ENCODE assay signal across 1 cellular context in the genomic region with DNA sequence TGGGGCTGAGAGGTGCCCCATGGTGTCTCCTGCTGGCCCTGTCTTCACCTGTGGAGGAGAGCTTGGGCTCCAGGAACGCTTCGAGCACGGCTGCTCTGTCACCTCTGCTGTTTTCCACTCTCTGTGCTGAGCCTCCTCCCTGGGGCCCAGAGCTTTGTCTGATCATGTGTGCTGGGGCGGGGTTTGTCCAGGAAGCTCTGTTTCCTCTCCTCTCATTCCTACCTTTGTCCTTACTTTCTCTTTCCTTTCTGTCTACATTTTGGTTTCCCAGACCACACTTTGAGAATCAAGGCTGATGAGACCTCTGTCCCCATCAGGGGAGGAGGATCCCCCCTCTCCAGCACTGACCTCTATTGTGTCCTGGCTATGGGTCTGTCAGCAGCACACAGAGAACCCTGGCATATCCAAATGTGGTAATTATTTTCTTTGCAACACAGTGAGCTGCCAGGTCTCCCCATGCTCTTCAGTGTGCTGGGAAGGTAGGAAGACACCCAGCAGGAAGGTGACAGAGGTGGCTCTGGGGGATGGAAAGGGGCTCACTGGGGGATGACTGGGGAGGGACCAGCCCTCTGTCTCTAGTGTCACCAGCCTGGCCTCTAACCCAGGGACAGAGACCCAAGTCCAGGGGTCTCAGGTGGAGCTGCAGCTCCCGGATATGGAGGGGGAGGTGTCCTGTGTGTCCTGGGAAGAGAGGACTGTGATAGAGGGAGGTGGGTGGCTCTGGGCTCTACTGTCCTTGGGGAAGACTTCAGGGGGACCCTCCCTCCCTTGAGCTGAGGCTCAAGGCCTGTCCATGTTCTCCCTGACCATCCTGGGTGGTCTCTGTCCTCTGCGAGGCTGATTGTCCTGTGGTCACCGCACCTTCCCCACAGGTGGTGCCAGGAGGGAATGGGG.
TF ChIP-seq lines count a peak whose summit lies in the region.

A gene (minus strand): TSS at position 128 of the 894 bp plus-strand sequence. CDS start 107 bp downstream, at position 21.

TF ChIP-seq in HepG2, 621 proteins besides CTCF, POLR2A, EP300 and RAD21 (continues in another document):
- TF ChIP-seq, protein P1, sequence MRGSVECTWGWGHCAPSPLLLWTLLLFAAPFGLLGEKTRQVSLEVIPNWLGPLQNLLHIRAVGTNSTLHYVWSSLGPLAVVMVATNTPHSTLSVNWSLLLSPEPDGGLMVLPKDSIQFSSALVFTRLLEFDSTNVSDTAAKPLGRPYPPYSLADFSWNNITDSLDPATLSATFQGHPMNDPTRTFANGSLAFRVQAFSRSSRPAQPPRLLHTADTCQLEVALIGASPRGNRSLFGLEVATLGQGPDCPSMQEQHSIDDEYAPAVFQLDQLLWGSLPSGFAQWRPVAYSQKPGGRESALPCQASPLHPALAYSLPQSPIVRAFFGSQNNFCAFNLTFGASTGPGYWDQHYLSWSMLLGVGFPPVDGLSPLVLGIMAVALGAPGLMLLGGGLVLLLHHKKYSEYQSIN (CRISPR knock-in tag; IDR thresholded peaks at IDR 0.05; ENCODE audit: borderline replicate concordance), result no peak
- TF ChIP-seq ELF4 (CRISPR knock-in tag; IDR thresholded peaks at IDR 0.05; ENCODE audit: borderline replicate concordance) (no peak), ZMAT3 (CRISPR knock-in tag; conservative IDR thresholded peaks at IDR 0.05) (no peak), ZNF333 (CRISPR knock-in tag; IDR thresholded peaks at IDR 0.05; ENCODE audit: borderline replicate concordance) (0 out of 2 replicates have a peak, but pooled peaks have one; percentile 34), IRF2 (CRISPR knock-in tag; IDR thresholded peaks at IDR 0.05) (peak; percentile 58), ZBTB7A (CRISPR knock-in tag; IDR thresholded peaks at IDR 0.05) (no peak), ZNF431 (CRISPR knock-in tag; IDR thresholded peaks at IDR 0.05; ENCODE audit: borderline replicate concordance, low read depth) (0 out of 2 replicates have a peak, but pooled peaks have one; percentile 69), ZNF678 (CRISPR knock-in tag; IDR thresholded peaks at IDR 0.05) (no peak), KDM5A (IDR thresholded peaks at IDR 0.05; ENCODE audit: borderline replicate concordance, low read length) (no peak), ZFY (CRISPR knock-in tag; IDR thresholded peaks at IDR 0.05) (peak; percentile 4; the same call in 1 of the 2 replicates), ZNF660 (CRISPR knock-in tag; IDR thresholded peaks at IDR 0.05; ENCODE audit: borderline replicate concordance, low read depth) (no peak), ZNF652 (CRISPR knock-in tag; IDR thresholded peaks at IDR 0.05; ENCODE audit: borderline replicate concordance, low read depth) (no peak), IRX3 (CRISPR knock-in tag; IDR thresholded peaks at IDR 0.05; ENCODE audit: borderline replicate concordance, low read depth) (0 out of 2 replicates have a peak, but pooled peaks have one; percentile 58), ATM (IDR thresholded peaks at IDR 0.05; ENCODE audit: borderline replicate concordance) (no peak), NFIB (CRISPR knock-in tag; IDR thresholded peaks at IDR 0.05; ENCODE audit: borderline replicate concordance) (no peak), ZSCAN20 (CRISPR knock-in tag; IDR thresholded peaks at IDR 0.05; ENCODE audit: borderline replicate concordance) (no peak), ZNF207 (IDR thresholded peaks at IDR 0.05; ENCODE audit: borderline replicate concordance) (no peak), ZNF569 (CRISPR knock-in tag; IDR thresholded peaks at IDR 0.05; ENCODE audit: borderline replicate concordance) (no peak), TCF7L2 (IDR thresholded peaks at IDR 0.05; ENCODE audit: low read depth, low read length) (no peak), ZNF552 (CRISPR knock-in tag; IDR thresholded peaks at IDR 0.05; ENCODE audit: borderline replicate concordance) (no peak), ZNF33B (CRISPR knock-in tag; IDR thresholded peaks at IDR 0.05) (no peak; the same call in 1 of the 2 replicates), ZNF282 (IDR thresholded peaks at IDR 0.05; ENCODE audit: partially characterized antibody) (no peak), GATAD1 (CRISPR knock-in tag; IDR thresholded peaks at IDR 0.05) (no peak; the same call in 1 of the 2 replicates), CHD4 (IDR thresholded peaks at IDR 0.05; ENCODE audit: borderline replicate concordance, low read length) (no peak), KLF12 (CRISPR knock-in tag; IDR thresholded peaks at IDR 0.05; ENCODE audit: borderline replicate concordance) (no peak), HOXA3 (CRISPR knock-in tag; IDR thresholded peaks at IDR 0.05) (no peak), PHF5A (CRISPR knock-in tag; IDR thresholded peaks at IDR 0.05; ENCODE audit: low read depth, unreplicated experiment) (peak; percentile 51), SMAD1 (CRISPR knock-in tag; IDR thresholded peaks at IDR 0.05; ENCODE audit: borderline replicate concordance, low read depth) (no peak), ZKSCAN5 (CRISPR knock-in tag; IDR thresholded peaks at IDR 0.05) (peak; percentile 88)
- TF ChIP-seq, protein P2, sequence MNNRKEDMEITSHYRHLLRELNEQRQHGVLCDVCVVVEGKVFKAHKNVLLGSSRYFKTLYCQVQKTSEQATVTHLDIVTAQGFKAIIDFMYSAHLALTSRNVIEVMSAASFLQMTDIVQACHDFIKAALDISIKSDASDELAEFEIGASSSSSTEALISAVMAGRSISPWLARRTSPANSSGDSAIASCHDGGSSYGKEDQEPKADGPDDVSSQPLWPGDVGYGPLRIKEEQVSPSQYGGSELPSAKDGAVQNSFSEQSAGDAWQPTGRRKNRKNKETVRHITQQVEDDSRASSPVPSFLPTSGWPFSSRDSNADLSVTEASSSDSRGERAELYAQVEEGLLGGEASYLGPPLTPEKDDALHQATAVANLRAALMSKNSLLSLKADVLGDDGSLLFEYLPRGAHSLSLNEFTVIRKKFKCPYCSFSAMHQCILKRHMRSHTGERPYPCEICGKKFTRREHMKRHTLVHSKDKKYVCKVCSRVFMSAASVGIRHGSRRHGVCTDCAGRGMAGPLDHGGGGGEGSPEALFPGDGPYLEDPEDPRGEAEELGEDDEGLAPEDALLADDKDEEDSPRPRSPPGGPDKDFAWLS (CRISPR knock-in tag; IDR thresholded peaks at IDR 0.05; ENCODE audit: borderline replicate concordance), result no peak
- TF ChIP-seq, protein P3, sequence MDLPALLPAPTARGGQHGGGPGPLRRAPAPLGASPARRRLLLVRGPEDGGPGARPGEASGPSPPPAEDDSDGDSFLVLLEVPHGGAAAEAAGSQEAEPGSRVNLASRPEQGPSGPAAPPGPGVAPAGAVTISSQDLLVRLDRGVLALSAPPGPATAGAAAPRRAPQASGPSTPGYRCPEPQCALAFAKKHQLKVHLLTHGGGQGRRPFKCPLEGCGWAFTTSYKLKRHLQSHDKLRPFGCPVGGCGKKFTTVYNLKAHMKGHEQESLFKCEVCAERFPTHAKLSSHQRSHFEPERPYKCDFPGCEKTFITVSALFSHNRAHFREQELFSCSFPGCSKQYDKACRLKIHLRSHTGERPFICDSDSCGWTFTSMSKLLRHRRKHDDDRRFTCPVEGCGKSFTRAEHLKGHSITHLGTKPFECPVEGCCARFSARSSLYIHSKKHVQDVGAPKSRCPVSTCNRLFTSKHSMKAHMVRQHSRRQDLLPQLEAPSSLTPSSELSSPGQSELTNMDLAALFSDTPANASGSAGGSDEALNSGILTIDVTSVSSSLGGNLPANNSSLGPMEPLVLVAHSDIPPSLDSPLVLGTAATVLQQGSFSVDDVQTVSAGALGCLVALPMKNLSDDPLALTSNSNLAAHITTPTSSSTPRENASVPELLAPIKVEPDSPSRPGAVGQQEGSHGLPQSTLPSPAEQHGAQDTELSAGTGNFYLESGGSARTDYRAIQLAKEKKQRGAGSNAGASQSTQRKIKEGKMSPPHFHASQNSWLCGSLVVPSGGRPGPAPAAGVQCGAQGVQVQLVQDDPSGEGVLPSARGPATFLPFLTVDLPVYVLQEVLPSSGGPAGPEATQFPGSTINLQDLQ (CRISPR knock-in tag; IDR thresholded peaks at IDR 0.05), result no peak
- TF ChIP-seq, protein P4, sequence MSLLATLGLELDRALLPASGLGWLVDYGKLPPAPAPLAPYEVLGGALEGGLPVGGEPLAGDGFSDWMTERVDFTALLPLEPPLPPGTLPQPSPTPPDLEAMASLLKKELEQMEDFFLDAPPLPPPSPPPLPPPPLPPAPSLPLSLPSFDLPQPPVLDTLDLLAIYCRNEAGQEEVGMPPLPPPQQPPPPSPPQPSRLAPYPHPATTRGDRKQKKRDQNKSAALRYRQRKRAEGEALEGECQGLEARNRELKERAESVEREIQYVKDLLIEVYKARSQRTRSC (CRISPR knock-in tag; IDR thresholded peaks at IDR 0.05; ENCODE audit: low read depth), result no peak
- TF ChIP-seq, protein P5, sequence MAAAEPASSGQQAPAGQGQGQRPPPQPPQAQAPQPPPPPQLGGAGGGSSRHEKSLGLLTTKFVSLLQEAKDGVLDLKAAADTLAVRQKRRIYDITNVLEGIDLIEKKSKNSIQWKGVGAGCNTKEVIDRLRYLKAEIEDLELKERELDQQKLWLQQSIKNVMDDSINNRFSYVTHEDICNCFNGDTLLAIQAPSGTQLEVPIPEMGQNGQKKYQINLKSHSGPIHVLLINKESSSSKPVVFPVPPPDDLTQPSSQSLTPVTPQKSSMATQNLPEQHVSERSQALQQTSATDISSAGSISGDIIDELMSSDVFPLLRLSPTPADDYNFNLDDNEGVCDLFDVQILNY (CRISPR knock-in tag; conservative IDR thresholded peaks at IDR 0.05), result no peak
- TF ChIP-seq, protein P6, sequence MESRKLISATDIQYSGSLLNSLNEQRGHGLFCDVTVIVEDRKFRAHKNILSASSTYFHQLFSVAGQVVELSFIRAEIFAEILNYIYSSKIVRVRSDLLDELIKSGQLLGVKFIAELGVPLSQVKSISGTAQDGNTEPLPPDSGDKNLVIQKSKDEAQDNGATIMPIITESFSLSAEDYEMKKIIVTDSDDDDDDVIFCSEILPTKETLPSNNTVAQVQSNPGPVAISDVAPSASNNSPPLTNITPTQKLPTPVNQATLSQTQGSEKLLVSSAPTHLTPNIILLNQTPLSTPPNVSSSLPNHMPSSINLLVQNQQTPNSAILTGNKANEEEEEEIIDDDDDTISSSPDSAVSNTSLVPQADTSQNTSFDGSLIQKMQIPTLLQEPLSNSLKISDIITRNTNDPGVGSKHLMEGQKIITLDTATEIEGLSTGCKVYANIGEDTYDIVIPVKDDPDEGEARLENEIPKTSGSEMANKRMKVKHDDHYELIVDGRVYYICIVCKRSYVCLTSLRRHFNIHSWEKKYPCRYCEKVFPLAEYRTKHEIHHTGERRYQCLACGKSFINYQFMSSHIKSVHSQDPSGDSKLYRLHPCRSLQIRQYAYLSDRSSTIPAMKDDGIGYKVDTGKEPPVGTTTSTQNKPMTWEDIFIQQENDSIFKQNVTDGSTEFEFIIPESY (CRISPR knock-in tag; IDR thresholded peaks at IDR 0.05), result no peak
- TF ChIP-seq, protein P7, sequence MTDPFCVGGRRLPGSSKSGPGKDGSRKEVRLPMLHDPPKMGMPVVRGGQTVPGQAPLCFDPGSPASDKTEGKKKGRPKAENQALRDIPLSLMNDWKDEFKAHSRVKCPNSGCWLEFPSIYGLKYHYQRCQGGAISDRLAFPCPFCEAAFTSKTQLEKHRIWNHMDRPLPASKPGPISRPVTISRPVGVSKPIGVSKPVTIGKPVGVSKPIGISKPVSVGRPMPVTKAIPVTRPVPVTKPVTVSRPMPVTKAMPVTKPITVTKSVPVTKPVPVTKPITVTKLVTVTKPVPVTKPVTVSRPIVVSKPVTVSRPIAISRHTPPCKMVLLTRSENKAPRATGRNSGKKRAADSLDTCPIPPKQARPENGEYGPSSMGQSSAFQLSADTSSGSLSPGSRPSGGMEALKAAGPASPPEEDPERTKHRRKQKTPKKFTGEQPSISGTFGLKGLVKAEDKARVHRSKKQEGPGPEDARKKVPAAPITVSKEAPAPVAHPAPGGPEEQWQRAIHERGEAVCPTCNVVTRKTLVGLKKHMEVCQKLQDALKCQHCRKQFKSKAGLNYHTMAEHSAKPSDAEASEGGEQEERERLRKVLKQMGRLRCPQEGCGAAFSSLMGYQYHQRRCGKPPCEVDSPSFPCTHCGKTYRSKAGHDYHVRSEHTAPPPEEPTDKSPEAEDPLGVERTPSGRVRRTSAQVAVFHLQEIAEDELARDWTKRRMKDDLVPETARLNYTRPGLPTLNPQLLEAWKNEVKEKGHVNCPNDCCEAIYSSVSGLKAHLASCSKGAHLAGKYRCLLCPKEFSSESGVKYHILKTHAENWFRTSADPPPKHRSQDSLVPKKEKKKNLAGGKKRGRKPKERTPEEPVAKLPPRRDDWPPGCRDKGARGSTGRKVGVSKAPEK (CRISPR knock-in tag; IDR thresholded peaks at IDR 0.05; ENCODE audit: borderline replicate concordance), result no peak
- TF ChIP-seq, protein P8, sequence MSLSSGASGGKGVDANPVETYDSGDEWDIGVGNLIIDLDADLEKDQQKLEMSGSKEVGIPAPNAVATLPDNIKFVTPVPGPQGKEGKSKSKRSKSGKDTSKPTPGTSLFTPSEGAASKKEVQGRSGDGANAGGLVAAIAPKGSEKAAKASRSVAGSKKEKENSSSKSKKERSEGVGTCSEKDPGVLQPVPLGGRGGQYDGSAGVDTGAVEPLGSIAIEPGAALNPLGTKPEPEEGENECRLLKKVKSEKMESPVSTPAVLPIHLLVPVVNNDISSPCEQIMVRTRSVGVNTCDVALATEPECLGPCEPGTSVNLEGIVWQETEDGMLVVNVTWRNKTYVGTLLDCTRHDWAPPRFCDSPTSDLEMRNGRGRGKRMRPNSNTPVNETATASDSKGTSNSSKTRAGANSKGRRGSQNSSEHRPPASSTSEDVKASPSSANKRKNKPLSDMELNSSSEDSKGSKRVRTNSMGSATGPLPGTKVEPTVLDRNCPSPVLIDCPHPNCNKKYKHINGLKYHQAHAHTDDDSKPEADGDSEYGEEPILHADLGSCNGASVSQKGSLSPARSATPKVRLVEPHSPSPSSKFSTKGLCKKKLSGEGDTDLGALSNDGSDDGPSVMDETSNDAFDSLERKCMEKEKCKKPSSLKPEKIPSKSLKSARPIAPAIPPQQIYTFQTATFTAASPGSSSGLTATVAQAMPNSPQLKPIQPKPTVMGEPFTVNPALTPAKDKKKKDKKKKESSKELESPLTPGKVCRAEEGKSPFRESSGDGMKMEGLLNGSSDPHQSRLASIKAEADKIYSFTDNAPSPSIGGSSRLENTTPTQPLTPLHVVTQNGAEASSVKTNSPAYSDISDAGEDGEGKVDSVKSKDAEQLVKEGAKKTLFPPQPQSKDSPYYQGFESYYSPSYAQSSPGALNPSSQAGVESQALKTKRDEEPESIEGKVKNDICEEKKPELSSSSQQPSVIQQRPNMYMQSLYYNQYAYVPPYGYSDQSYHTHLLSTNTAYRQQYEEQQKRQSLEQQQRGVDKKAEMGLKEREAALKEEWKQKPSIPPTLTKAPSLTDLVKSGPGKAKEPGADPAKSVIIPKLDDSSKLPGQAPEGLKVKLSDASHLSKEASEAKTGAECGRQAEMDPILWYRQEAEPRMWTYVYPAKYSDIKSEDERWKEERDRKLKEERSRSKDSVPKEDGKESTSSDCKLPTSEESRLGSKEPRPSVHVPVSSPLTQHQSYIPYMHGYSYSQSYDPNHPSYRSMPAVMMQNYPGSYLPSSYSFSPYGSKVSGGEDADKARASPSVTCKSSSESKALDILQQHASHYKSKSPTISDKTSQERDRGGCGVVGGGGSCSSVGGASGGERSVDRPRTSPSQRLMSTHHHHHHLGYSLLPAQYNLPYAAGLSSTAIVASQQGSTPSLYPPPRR (CRISPR knock-in tag; IDR thresholded peaks at IDR 0.05; ENCODE audit: borderline replicate concordance), result peak; percentile 34; the same call in 1 of the 2 replicates
- TF ChIP-seq, protein P9, sequence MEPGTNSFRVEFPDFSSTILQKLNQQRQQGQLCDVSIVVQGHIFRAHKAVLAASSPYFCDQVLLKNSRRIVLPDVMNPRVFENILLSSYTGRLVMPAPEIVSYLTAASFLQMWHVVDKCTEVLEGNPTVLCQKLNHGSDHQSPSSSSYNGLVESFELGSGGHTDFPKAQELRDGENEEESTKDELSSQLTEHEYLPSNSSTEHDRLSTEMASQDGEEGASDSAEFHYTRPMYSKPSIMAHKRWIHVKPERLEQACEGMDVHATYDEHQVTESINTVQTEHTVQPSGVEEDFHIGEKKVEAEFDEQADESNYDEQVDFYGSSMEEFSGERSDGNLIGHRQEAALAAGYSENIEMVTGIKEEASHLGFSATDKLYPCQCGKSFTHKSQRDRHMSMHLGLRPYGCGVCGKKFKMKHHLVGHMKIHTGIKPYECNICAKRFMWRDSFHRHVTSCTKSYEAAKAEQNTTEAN (CRISPR knock-in tag; conservative IDR thresholded peaks at IDR 0.05), result 0 out of 2 replicates have a peak, but pooled peaks have one; percentile 32
